In genomic region chr7:45679516-45679915, GRCh38 we compare ENCODE assay signal across 1 cellular context.
TF ChIP-seq lines count a peak whose summit lies in the region.

No MANE protein-coding gene starts in this region.

TF ChIP-seq in GM23338, 12 proteins besides CTCF, POLR2A, EP300 and RAD21 (continued from another document):
- TF ChIP-seq ZNF462 (CRISPR knock-in tag; IDR thresholded peaks at IDR 0.05) (no peak), ZNF331 (CRISPR knock-in tag; IDR thresholded peaks at IDR 0.05; ENCODE audit: low read depth) (no peak), POLR2AphosphoS5 (IDR thresholded peaks at IDR 0.05; ENCODE audit: low read depth) (no peak)
